21 cellular contexts compared by ENCODE assay signal in genomic region chr6:25659633-25660368, GRCh38. TPM values are rescaled to one million over a fixed set of nuclear protein-coding genes. Genes with fewer than 3 reads are reported as not detected.
A peak's percentile ranks its signal among the peaks of the same experiment; 100 is the strongest.
DNase-seq lines count a peak whose midpoint lies in the region; ATAC-seq and TF ChIP-seq lines count a peak whose summit lies in the region.
"Had no signal": no experiment of that assay in that cellular context is flagged by ENCODE, and none has a peak within 500 bp of the region (broad histone marks: within the 10 kb centered on the region; RNA-seq: fewer than 3 reads in every experiment).

No MANE protein-coding gene starts in this region.

- intact Hi-C loops in right lobe of liver (cut with DNase I) = no loop called here

- H3K9me3 ChIP-seq in right lobe of liver = no peaks in the 10 kb centered on the region
- H3K9me3 ChIP-seq: vagina had no signal

- H3K36me3 ChIP-seq in right lobe of liver = no peaks in the 10 kb centered on the region
- H3K36me3 ChIP-seq: vagina had no signal

- H3K27ac ChIP-seq in right lobe of liver (no peak overlapping the region), foreskin keratinocyte (no peak overlapping the region)
- H3K27ac ChIP-seq: vagina had no signal

- no peaks in the 10 kb centered on the region for H3K27me3 ChIP-seq in right lobe of liver
- peaks cover 5% of the 10 kb centered on the region for H3K27me3 ChIP-seq in foreskin keratinocyte
- H3K27me3 ChIP-seq: vagina had no signal

- H3K4me3 ChIP-seq in right lobe of liver = no peak overlapping the region
- H3K4me3 ChIP-seq: vagina had no signal

- H3K4me1 ChIP-seq in right lobe of liver (peaks cover 0 to 18% (median 8%) of the 10 kb centered on the region in 4 donors), foreskin keratinocyte (peaks cover 8% of the 10 kb centered on the region)
- H3K4me1 ChIP-seq: vagina had no signal

- no peak for TF ChIP-seq CTCF in right lobe of liver (IDR thresholded peaks at IDR 0.05)
- TF ChIP-seq CTCF in foreskin keratinocyte (conservative IDR thresholded peaks at IDR 0.05) = no peak

- 10% methylated on average over 4 of the region's 4 CpGs for WGBS in right lobe of liver (ENCODE audit: insufficient coverage, low coverage, low lambda C conversion rate, missing lambda C conversion rate)

- peak; percentile 87 for DNase-seq in DMS53 (lab: John Stamatoyannopoulos, UW)
- DNase-seq in NCI-H2081 (lab: John Stamatoyannopoulos, UW) = peak; percentile 45 to 83
- DNase-seq in OCI-M1 (lab: John Stamatoyannopoulos, UW) = peak; percentile 16
- no peak for DNase-seq in right lobe of liver
- no peak for DNase-seq in foreskin keratinocyte
- DNase-seq in NCI-H526 treated with DMSO at 0.1 percent for 48 hours (lab: John Stamatoyannopoulos, UW) = no peak
- no peak for DNase-seq in OCI-M2 (lab: John Stamatoyannopoulos, UW; ENCODE audit: unreplicated experiment)
- no peak for DNase-seq in RKO (ENCODE audit: low spot score)
- DNase-seq: activated CD4-positive, CD25-positive, alpha-beta regulatory T cell; activated T-cell treated with anti-CD3 and anti-CD28 coated beads, Interleukin-2, amount 50 U/mL, for 1 hour; CD4-positive, alpha-beta T cell; cerebellar nuclear complex; glutamatergic neuron; NCI-H187 had no signal

- ATAC-seq in right lobe of liver (peak; percentile 69 to 79 (median 73)), foreskin keratinocyte (no peak)

- TF ChIP-seq POLR2A in right lobe of liver (IDR thresholded peaks at IDR 0.05) = no peak

RNA-seq across cellular contexts. Expression of gene SCGN, which starts 7.8 kb away (rescaled TPM):
- 1 to 10 TPM in 3 of 6 experiments, under 1 TPM in 3; 0.74 to 2.2 (median 0.99) TPM for total RNA-seq in right lobe of liver
- not detected in 2 replicates for total RNA-seq in foreskin keratinocyte
- polyA plus RNA-seq in foreskin keratinocyte = not detected in 2 replicates
- total RNA-seq: activated CD4-positive, alpha-beta memory T cell treated with anti-CD3 and anti-CD28 coated beads, Interleukin-2, amount 10 ng/mL, durations not matched to agents 7 days and 5 days; activated naive CD4-positive, alpha-beta T cell treated with anti-CD3 and anti-CD28 coated beads for 36 hours; CD4-positive, alpha-beta T cell; fibroblast of lung; H1; lower leg skin; T-helper 2 cell treated with Interferon-gamma antibody and Interleukin-4, amounts not matched to agents 100 ng/mL and 5 ng/mL, for 36 hours; vagina had no signal
- polyA plus RNA-seq: fibroblast of lung, H1 had no signal

Comparison
In these comparisons a context has a peak if more than half of its experiments do, and no peak if none do; other contexts are left out.
1. DNase-seq: peak in DMS53 (single experiment), NCI-H2081 (2 of 2) and OCI-M1 (single experiment); none in right lobe of liver (0 of 3), foreskin keratinocyte (0 of 2), NCI-H526 treated with DMSO at 0.1 percent for 48 hours (single experiment), OCI-M2 (single experiment) and RKO (single experiment).